Comparison of ENCODE assay signal across 9 cellular contexts in genomic region chr12:65232490-65233077, GRCh38. TPM values are rescaled to one million over a fixed set of nuclear protein-coding genes. Genes with fewer than 3 reads are reported as not detected.
DNase-seq lines count a peak whose midpoint lies in the region; ATAC-seq and TF ChIP-seq lines count a peak whose summit lies in the region.
"Had no signal": no experiment of that assay in that cellular context is flagged by ENCODE, and none has a peak within 500 bp of the region (broad histone marks: within the 10 kb centered on the region; RNA-seq: fewer than 3 reads in every experiment).

No MANE protein-coding gene starts in this region.

- H3F3A ChIP-seq in neural cell (ENCODE audit: insufficient read depth, low read length, poor library complexity, severe bottlenecking), result no peaks in the 10 kb centered on the region

- TF ChIP-seq CTCF in LNCaP clone FGC (IDR thresholded peaks at IDR 0.05; ENCODE audit: control insufficient read depth, extremely low read depth, insufficient read depth) (peak; percentile 42), cardiac fibroblast (IDR thresholded peaks at IDR 0.05; ENCODE audit: low read depth, low read length) (peak; percentile 26), neural cell (IDR thresholded peaks at IDR 0.05; ENCODE audit: poor library complexity, severe bottlenecking) (peak; percentile 28)

- H3K9me2 ChIP-seq in neural cell (ENCODE audit: insufficient read depth, low read length), result no peaks in the 10 kb centered on the region

- ATAC-seq in HG03175 (IDR thresholded peaks at IDR 0.05; ENCODE audit: unreplicated experiment) (no peak), GM21737 (IDR thresholded peaks at IDR 0.05; ENCODE audit: unreplicated experiment) (no peak), HG02885 (IDR thresholded peaks at IDR 0.05; ENCODE audit: poor library complexity, unreplicated experiment) (no peak)
- ATAC-seq: naive thymus-derived CD8-positive, alpha-beta T cell had no signal

- H3K4me3 ChIP-seq in LNCaP clone FGC (ENCODE audit: low read depth, low read length) (no peak overlapping the region), cardiac fibroblast (replicated peaks in 1 of 2; ENCODE audit: low read depth in 2 of 2, low read length in 2 of 2) (no peak overlapping the region), neural cell (ENCODE audit: low read length) (no peak overlapping the region)

- no peak overlapping the region for H3K4me2 ChIP-seq in neural cell (ENCODE audit: low read length)

- no peak for TF ChIP-seq EP300 in neural cell (conservative IDR thresholded peaks at IDR 0.05; ENCODE audit: poor library complexity, severe bottlenecking)

- no peak for TF ChIP-seq RAD21 in neural cell (conservative IDR thresholded peaks at IDR 0.05)

- H3K27ac ChIP-seq in neural cell (ENCODE audit: low read length), result no peak overlapping the region

- no peak overlapping the region for H2AFZ ChIP-seq in neural cell (ENCODE audit: low read depth, low read length)

- peaks cover 4% of the 10 kb centered on the region for H3K79me2 ChIP-seq in neural cell (replicated peaks; ENCODE audit: insufficient read depth, low read length)

- DNase-seq in GM03348 (ENCODE audit: low spot score) (peak; percentile 34), LNCaP clone FGC (ENCODE audit: low read depth) (no peak), cardiac fibroblast (ENCODE audit: low read depth in 2 of 2) (peak; percentile 51 to 59), NCI-H1092 (lab: John Stamatoyannopoulos, UW) (no peak)

- H4K20me1 ChIP-seq in neural cell (ENCODE audit: insufficient read depth), result no peaks in the 10 kb centered on the region

- H3K36me3 ChIP-seq in neural cell (ENCODE audit: insufficient read depth, low read length), result no peaks in the 10 kb centered on the region

- peaks cover 11% of the 10 kb centered on the region for H3K9me3 ChIP-seq in neural cell (ENCODE audit: low read length)

- H3K9ac ChIP-seq in neural cell (ENCODE audit: low read length), result no peak overlapping the region

- H3K27me3 ChIP-seq in neural cell (ENCODE audit: insufficient read depth, low read depth, low read length), result no peaks in the 10 kb centered on the region

TF ChIP-seq in neural cell, 6 proteins besides CTCF, POLR2A, EP300 and RAD21:
- no peak for TF ChIP-seq TAF1 (IDR thresholded peaks at IDR 0.05; ENCODE audit: low read depth)

RNA-seq across cellular contexts. Expression of gene MSRB3, which starts 45.9 kb away (rescaled TPM):
- polyA plus RNA-seq in neural cell, result 0.19 and 0.72 TPM in 2 replicates
- polyA minus RNA-seq in neural cell, result 0.49 and 0.69 TPM in 2 replicates
- polyA plus RNA-seq: naive thymus-derived CD8-positive, alpha-beta T cell had no signal

Comparison
In these comparisons a context has a peak if more than half of its experiments do, and no peak if none do; other contexts are left out.
1. DNase-seq: peak in GM03348 (single experiment) and cardiac fibroblast (2 of 2); none in LNCaP clone FGC (single experiment) and NCI-H1092 (single experiment).
2. Peak in every context shown above with its lines, with median percentiles within 50 percentile points of each other: CTCF ChIP-seq.